Comparison of ENCODE assay signal across 16 cellular contexts in genomic region chr19:38921420-38922274, GRCh38. TPM values are rescaled to one million over a fixed set of nuclear protein-coding genes. Genes with fewer than 3 reads are reported as not detected.
DNase-seq lines count a peak whose midpoint lies in the region; ATAC-seq, FAIRE-seq and TF ChIP-seq lines count a peak whose summit lies in the region.
"Had no signal": no experiment of that assay in that cellular context is flagged by ENCODE, and none has a peak within 500 bp of the region (broad histone marks: within the 10 kb centered on the region; RNA-seq: fewer than 3 reads in every experiment).

No MANE protein-coding gene starts in this region.

- BruUV-seq in HCT116 (replicated peaks; lab: Mats Ljungman, UMichigan) (TSS peak; percentile 23), K562 (replicated peaks; lab: Mats Ljungman, UMichigan) (no TSS peak), Caco-2 (replicated peaks; lab: Mats Ljungman, UMichigan) (no TSS peak)

- 96% methylated on average over 11 of the region's 20 CpGs for WGBS in K562 (ENCODE audit: insufficient coverage, low coverage, missing lambda C conversion rate)
- 82 to 95% (median 94%) methylated on average over 15 to 20 of the region's 20 CpGs for WGBS in spleen, 5 donors

- no peaks in the 10 kb centered on the region for H3K9me3 Mint-ChIP-seq in activated CD4-positive, alpha-beta memory T cell treated with anti-CD3 and anti-CD28 coated beads for 36 hours
- H3K9me3 Mint-ChIP-seq in Caco-2 (ENCODE audit: unreplicated experiment): no peaks in the 10 kb centered on the region

- H3K27me3 ChIP-seq in HCT116 (ENCODE audit: insufficient read depth, low read length): no peaks in the 10 kb centered on the region
- no peaks in the 10 kb centered on the region for H3K27me3 ChIP-seq in K562 (ENCODE audit: control insufficient read depth in 2 of 2, insufficient read depth in 2 of 2, low read length in 2 of 2)
- no peaks in the 10 kb centered on the region for H3K27me3 ChIP-seq in spleen (replicated peaks in 1 of 7)
- H3K27me3 ChIP-seq in Caco-2 (replicated peaks; ENCODE audit: control insufficient read depth, insufficient read depth, low read length): no peaks in the 10 kb centered on the region
- H3K27me3 ChIP-seq: SJSA1 had no signal

- no peaks in the 10 kb centered on the region for H4K20me1 ChIP-seq in HCT116 (ENCODE audit: insufficient read depth)
- H4K20me1 ChIP-seq in K562 (replicated peaks; ENCODE audit: control insufficient read depth, insufficient read depth, low read length): no peaks in the 10 kb centered on the region

- no peak overlapping the region for H3K27ac Mint-ChIP-seq in activated CD4-positive, alpha-beta memory T cell treated with anti-CD3 and anti-CD28 coated beads for 36 hours
- no peak overlapping the region for H3K27ac Mint-ChIP-seq in Caco-2 (ENCODE audit: unreplicated experiment)

- H3K9me1 ChIP-seq in K562 (ENCODE audit: control insufficient read depth, insufficient read depth, low read length): no peaks in the 10 kb centered on the region

- H3K4me1 Mint-ChIP-seq in activated CD4-positive, alpha-beta memory T cell treated with anti-CD3 and anti-CD28 coated beads for 36 hours (ENCODE audit: low read depth): no peaks in the 10 kb centered on the region
- H3K4me1 Mint-ChIP-seq in Caco-2 (ENCODE audit: low read depth, unreplicated experiment): no peaks in the 10 kb centered on the region

- H3K4me1 ChIP-seq in HCT116 (ENCODE audit: control insufficient read depth in 1 of 2, insufficient read depth in 2 of 2, low read length in 2 of 2) (no peaks in the 10 kb centered on the region), K562 (replicated peaks in 1 of 2; ENCODE audit: control insufficient read depth in 2 of 2, insufficient read depth in 2 of 2, low read length in 2 of 2) (peaks cover 0 to 31% of the 10 kb centered on the region in 2 experiments; a peak in 3 of 5 replicates), spleen (peaks cover 0 to 9% (median 0%) of the 10 kb centered on the region in 6 donors), Caco-2 (no peaks in the 10 kb centered on the region)
- H3K4me1 ChIP-seq: SJSA1 had no signal

- no peak overlapping the region for H3K4me3 Mint-ChIP-seq in activated CD4-positive, alpha-beta memory T cell treated with anti-CD3 and anti-CD28 coated beads for 36 hours
- H3K4me3 Mint-ChIP-seq in Caco-2 (ENCODE audit: unreplicated experiment): no peak overlapping the region

- peaks cover 17% of the 10 kb centered on the region for H3K36me3 Mint-ChIP-seq in activated CD4-positive, alpha-beta memory T cell treated with anti-CD3 and anti-CD28 coated beads for 36 hours
- H3K36me3 Mint-ChIP-seq in Caco-2 (ENCODE audit: insufficient read depth, unreplicated experiment): peaks cover 19% of the 10 kb centered on the region

- CTCF ChIA-PET in HCT116 (lab: Charles Lee): interaction anchor here (1.1 kb wide), 1 partner anchor 9 kb away, joined by 4 read pairs; the partner anchor contains the start of genes MRPS12 and SARS2
- CTCF ChIA-PET in K562 (lab: Yijun Ruan, JAX; ENCODE audit: low intra/inter-chr PET ratio): interaction anchor here (0.5 kb wide), 1 partner anchor 29 kb away, joined by 3 read pairs; no protein-coding TSS in a partner anchor
- CTCF ChIA-PET in activated CD4-positive, alpha-beta memory T cell treated with anti-CD3 and anti-CD28 coated beads for 36 hours (lab: Charles Lee): interaction anchor here (0.7 kb wide), 1 partner anchor 74 kb away, joined by 3 read pairs; no protein-coding TSS in a partner anchor
- CTCF ChIA-PET in Caco-2 (lab: Charles Lee): no interaction called here

- H3K4me2 ChIP-seq in HCT116 (ENCODE audit: low read length): no peak overlapping the region
- H3K4me2 ChIP-seq in K562 (ENCODE audit: insufficient read depth, low read length): no peak overlapping the region

- ATAC-seq in HCT116 (no peak), K562 (no peak)
- ATAC-seq: PC-3 had no signal

- TF ChIP-seq CTCF in HCT116 (IDR thresholded peaks at IDR 0.05 in 2 of 3, conservative IDR thresholded peaks at IDR 0.05 in 1 of 3; ENCODE audit: borderline replicate concordance in 1 of 3, insufficient read depth in 1 of 3, low read depth in 2 of 3, low read length in 2 of 3): no peak
- no peak for TF ChIP-seq CTCF in K562 (IDR thresholded peaks at IDR 0.05 in 2 of 3, conservative IDR thresholded peaks at IDR 0.05 in 1 of 3; ENCODE audit: insufficient read depth in 2 of 3, low read depth in 1 of 3, low read length in 3 of 3)
- TF ChIP-seq CTCF in spleen (IDR thresholded peaks at IDR 0.05 in 8 of 11, conservative IDR thresholded peaks at IDR 0.05 in 3 of 11): no peak
- no peak for TF ChIP-seq CTCF in Caco-2 (IDR thresholded peaks at IDR 0.05; ENCODE audit: insufficient read depth in 1 of 2, low read depth in 1 of 2, low read length in 1 of 2, severe bottlenecking in 1 of 2, unreplicated experiment in 1 of 2)

- FAIRE-seq in K562 (lab: Jason Lieb, UNC): no peak

- no peak for TF ChIP-seq EP300 in K562 (IDR thresholded peaks at IDR 0.05; ENCODE audit: low read length)

- DNase-seq in HCT116 (ENCODE audit: low read depth, low spot score): no peak
- peak in 1 of 4 experiments; percentile 8 for DNase-seq in K562 (ENCODE audit: extremely low read depth in 1 of 4, low spot score in 3 of 4)
- DNase-seq in spleen: peak; percentile 66
- DNase-seq in iPS-NIHi11 (ENCODE audit: low spot score): no peak
- no peak for DNase-seq in activated CD4-positive, alpha-beta memory T cell treated with anti-CD3 and anti-CD28 coated beads for 36 hours
- DNase-seq in Caco-2: no peak
- DNase-seq: Calu3, NCI-H1048, NCI-H1436 treated with DMSO at 0.1 percent for 48 hours, NCI-H2029 treated with DMSO at 0.1 percent for 48 hours, NCI-H2171 treated with DMSO at 0.1 percent for 48 hours, NCI-H446 treated with DMSO at 0.1 percent for 48 hours, NCI-H774, PC-3 had no signal

- H3K27ac ChIP-seq in HCT116 (ENCODE audit: low read depth, low read length): no peak overlapping the region
- no peak overlapping the region for H3K27ac ChIP-seq in K562 (ENCODE audit: extremely low read depth, low read depth, low read length)
- H3K27ac ChIP-seq in spleen: no peak overlapping the region
- H3K27ac ChIP-seq: SJSA1 had no signal

- H3K79me2 ChIP-seq in HCT116 (ENCODE audit: insufficient read depth, low read length) (no peaks in the 10 kb centered on the region), K562 (ENCODE audit: control insufficient read depth, insufficient read depth, low read length) (no peaks in the 10 kb centered on the region)

- POLR2A ChIA-PET in HCT116 (lab: Charles Lee) (no interaction called here), K562 (lab: Yijun Ruan, JAX) (interaction anchor here (0.7 to 1.1 kb wide), 2 partner anchors 9 to 13 kb away, joined by 3 read pairs; partner anchors contain the start of genes MRPS12 and SARS2), Caco-2 (lab: Charles Lee) (no interaction called here)
- POLR2A ChIA-PET in activated CD4-positive, alpha-beta memory T cell treated with anti-CD3 and anti-CD28 coated beads for 36 hours (lab: Charles Lee): no interaction called here

- intact Hi-C loops in HCT116 (cut with micrococcal nuclease): no loop called here
- intact Hi-C loops in K562 (cut with micrococcal nuclease): no loop called here
- intact Hi-C loops in spleen (cut with DNase I; ENCODE audit: low total_unique reads): no loop called here
- intact Hi-C loops in activated CD4-positive, alpha-beta memory T cell treated with anti-CD3 and anti-CD28 coated beads for 36 hours (cut with micrococcal nuclease): no loop called here
- intact Hi-C loops in Caco-2 (cut with micrococcal nuclease; ENCODE audit: unreplicated experiment): no loop called here

- RAD21 ChIA-PET in HCT116 (lab: Charles Lee; ENCODE audit: low non-redundant PET in 1 of 2, low total read pairs in 2 of 2, uncharacterized antibody in 2 of 2, unreplicated experiment in 2 of 2): no interaction called here

- peaks cover 12 to 19% of the 10 kb centered on the region in 2 experiments for H3K36me3 ChIP-seq in HCT116 (ENCODE audit: control insufficient read depth in 1 of 2, insufficient read depth in 2 of 2, low read length in 2 of 2)
- peaks cover 50% of the 10 kb centered on the region; the same call in 1 of the 3 replicates for H3K36me3 ChIP-seq in K562 (ENCODE audit: control insufficient read depth, insufficient read depth, low read length)
- peaks cover 0 to 56% (median 33%) of the 10 kb centered on the region in 6 donors for H3K36me3 ChIP-seq in spleen
- peaks cover 5% of the 10 kb centered on the region for H3K36me3 ChIP-seq in Caco-2 (ENCODE audit: control insufficient read depth, insufficient read depth, low read length)

- no peak overlapping the region for H3K9ac ChIP-seq in HCT116 (ENCODE audit: low read length)
- H3K9ac ChIP-seq in K562 (ENCODE audit: insufficient read depth in 1 of 2, low read depth in 2 of 2, low read length in 2 of 2): peak overlapping the region in 1 of 2 experiments; percentile 68; a peak in 2 of 4 replicates

- in situ Hi-C loops in K562 (cut with MboI): loop anchor here (10.0 kb wide), 1 partner anchor 397 kb away; no protein-coding TSS in a partner anchor

- H3K9me2 ChIP-seq in HCT116 (ENCODE audit: insufficient read depth): no peaks in the 10 kb centered on the region

- no peaks in the 10 kb centered on the region for H3K9me3 ChIP-seq in HCT116 (ENCODE audit: control insufficient read depth in 1 of 2, insufficient read depth in 1 of 2, low read depth in 1 of 2, low read length in 2 of 2)
- no peaks in the 10 kb centered on the region for H3K9me3 ChIP-seq in K562 (replicated peaks; ENCODE audit: control insufficient read depth, insufficient read depth, low read depth, low read length)
- H3K9me3 ChIP-seq in spleen: no peaks in the 10 kb centered on the region
- H3K9me3 ChIP-seq in Caco-2: no peaks in the 10 kb centered on the region
- H3K9me3 ChIP-seq: SJSA1 had no signal

- H3K4me3 ChIP-seq in HCT116 (replicated peaks in 1 of 2; ENCODE audit: low read depth in 1 of 2, low read length in 2 of 2) (no peak overlapping the region), K562 (no peak overlapping the region), spleen (no peak overlapping the region), Caco-2 (ENCODE audit: low read depth, low read length) (no peak overlapping the region)
- H3K4me3 ChIP-seq: SJSA1 had no signal

- H2AFZ ChIP-seq in HCT116 (ENCODE audit: low read depth, low read length, poor library complexity, severe bottlenecking) (no peak overlapping the region), K562 (ENCODE audit: low read depth, low read length) (no peak overlapping the region)

- TF ChIP-seq POLR2A in HCT116 (IDR thresholded peaks at IDR 0.05; ENCODE audit: borderline replicate concordance, extremely low read depth, insufficient read depth, insufficient read length): no peak
- TF ChIP-seq POLR2A in K562 (conservative IDR thresholded peaks at IDR 0.05): no peak
- no peak for TF ChIP-seq POLR2A in spleen (IDR thresholded peaks at IDR 0.05)

- no peaks in the 10 kb centered on the region for H3K27me3 Mint-ChIP-seq in activated CD4-positive, alpha-beta memory T cell treated with anti-CD3 and anti-CD28 coated beads for 36 hours
- no peaks in the 10 kb centered on the region for H3K27me3 Mint-ChIP-seq in Caco-2 (ENCODE audit: insufficient read depth, unreplicated experiment)

- TF ChIP-seq RAD21 in HCT116 (IDR thresholded peaks at IDR 0.05; ENCODE audit: low read depth): no peak
- no peak for TF ChIP-seq RAD21 in K562 (CRISPR knock-in tag; conservative IDR thresholded peaks at IDR 0.05 in 1 of 2, IDR thresholded peaks at IDR 0.05 in 1 of 2)

RNA-seq across cellular contexts. Expression of gene SARS2, which starts 8.9 kb away (rescaled TPM):
- 58.2 TPM for total RNA-seq in HCT116 (2021; ENCODE audit: unreplicated experiment)
- polyA plus RNA-seq in HCT116 (2012): 67.5 and 72.1 TPM in 2 replicates
- 95.5 and 266 TPM in 2 replicates for total RNA-seq in K562 (2011; cell fraction: chromatin; rRNA removed; ENCODE audit: low replicate concordance)
- 170 and 174 TPM in 2 replicates for total RNA-seq in K562 (2011; cell fraction: nucleolus; rRNA removed)
- 96.4 and 116 TPM in 2 replicates for total RNA-seq in K562 (2011; cell fraction: nucleoplasm; rRNA removed)
- total RNA-seq in K562 (2014; rRNA removed): 32.2 and 39.5 TPM in 2 replicates
- total RNA-seq in K562 (2014; rRNA removed; fragmentation: Illumina TruSeq; extraction: Trizol): 12.8 and 15.5 TPM in 2 replicates
- 36.3 and 38.0 TPM in 2 replicates for total RNA-seq in K562 (2015; rRNA removed; fragmentation: Illumina TruSeq; extraction: Trizol)
- 50.6 and 59.1 TPM in 2 replicates for total RNA-seq in K562 (2021)
- 31.3 and 55.5 TPM in 2 replicates for polyA plus RNA-seq in K562 (2011; rRNA removed)
- polyA plus RNA-seq in K562 (2011; cell fraction: cytosol; rRNA removed): 42.5 and 85.9 TPM in 2 replicates
- 237 and 321 TPM in 2 replicates for polyA plus RNA-seq in K562 (2011; cell fraction: nucleus; rRNA removed)
- 39.9 and 57.3 TPM in 2 replicates for polyA plus RNA-seq in K562 (2012)
- 31.7 and 55.2 TPM in 2 replicates for polyA plus RNA-seq in K562 (2014; fragmentation: Illumina TruSeq; extraction: Trizol)
- polyA plus RNA-seq in K562 (2014; fragmentation: Nextera tagmentation; extraction: Ambion mirVana): 1 to 10 TPM; 3.1 to 7.0 TPM
- polyA plus RNA-seq in K562 (2014; rRNA removed): 55.5 and 60.3 TPM in 2 replicates
- polyA minus RNA-seq in K562 (2011; rRNA and poly(A)+ RNA removed): 13.7 and 15.9 TPM in 2 replicates
- 25.8 and 38.1 TPM in 2 replicates for polyA minus RNA-seq in K562 (2011; cell fraction: cytosol; rRNA and poly(A)+ RNA removed)
- 41.6 and 51.5 TPM in 2 replicates for polyA minus RNA-seq in K562 (2011; cell fraction: nucleus; rRNA and poly(A)+ RNA removed)
- total RNA-seq in spleen: 10 to 100 TPM; 12.5 to 37.4 (median 24.6) TPM
- 10 to 100 TPM; 25.6 to 70.3 (median 50.7) TPM for polyA plus RNA-seq in spleen
- total RNA-seq in activated CD4-positive, alpha-beta memory T cell treated with anti-CD3 and anti-CD28 coated beads for 36 hours: 10 to 100 TPM; 33.7 to 39.6 TPM
- 66.6 and 85.1 TPM in 2 replicates for total RNA-seq in Caco-2 (2022)

RNA-seq across cellular contexts. Expression of gene MRPS12, which starts 9.1 kb away (rescaled TPM):
- total RNA-seq in HCT116 (2021; ENCODE audit: unreplicated experiment) (97.7 TPM), K562 (2014; rRNA removed) (174 and 225 TPM in 2 replicates), K562 (2014; rRNA removed; fragmentation: Illumina TruSeq; extraction: Trizol) (31.3 and 41.1 TPM in 2 replicates), K562 (2015; rRNA removed; fragmentation: Illumina TruSeq; extraction: Trizol) (91.9 and 92.7 TPM in 2 replicates), K562 (2021) (144 and 156 TPM in 2 replicates), spleen (10 to 100 TPM; 23.2 to 32.6 (median 26.0) TPM), Caco-2 (2022) (77.9 and 82.5 TPM in 2 replicates)
- polyA plus RNA-seq in HCT116 (2012): 63.4 and 69.8 TPM in 2 replicates
- 18.6 and 46.8 TPM in 2 replicates for total RNA-seq in K562 (2011; cell fraction: chromatin; rRNA removed; ENCODE audit: low replicate concordance)
- 67.2 and 67.4 TPM in 2 replicates for total RNA-seq in K562 (2011; cell fraction: nucleolus; rRNA removed)
- total RNA-seq in K562 (2011; cell fraction: nucleoplasm; rRNA removed): 46.9 and 47.3 TPM in 2 replicates
- polyA plus RNA-seq in K562 (2011; rRNA removed) (52.0 and 68.0 TPM in 2 replicates), K562 (2014; fragmentation: Illumina TruSeq; extraction: Trizol) (42.9 and 93.5 TPM in 2 replicates), K562 (2014; fragmentation: Nextera tagmentation; extraction: Ambion mirVana) (10 to 100 TPM in 1 of 2 experiments, 1 to 10 TPM in 1; 8.1 to 34.5 TPM), K562 (2014; rRNA removed) (143 and 177 TPM in 2 replicates), spleen (10 to 100 TPM; 25.5 to 47.8 (median 47.1) TPM)
- 122 and 307 TPM in 2 replicates for polyA plus RNA-seq in K562 (2011; cell fraction: cytosol; rRNA removed)
- polyA plus RNA-seq in K562 (2011; cell fraction: nucleus; rRNA removed): 53.5 and 73.2 TPM in 2 replicates
- polyA plus RNA-seq in K562 (2012): 78.3 and 98.7 TPM in 2 replicates
- polyA minus RNA-seq in K562 (2011; rRNA and poly(A)+ RNA removed): 16.9 and 20.7 TPM in 2 replicates
- 41.0 and 46.2 TPM in 2 replicates for polyA minus RNA-seq in K562 (2011; cell fraction: cytosol; rRNA and poly(A)+ RNA removed)
- polyA minus RNA-seq in K562 (2011; cell fraction: nucleus; rRNA and poly(A)+ RNA removed): 23.0 and 36.5 TPM in 2 replicates
- 10 to 100 TPM; 67.3 to 67.6 TPM for total RNA-seq in activated CD4-positive, alpha-beta memory T cell treated with anti-CD3 and anti-CD28 coated beads for 36 hours

RNA-seq across cellular contexts. Expression of gene CCER2, which starts 9.7 kb away (rescaled TPM):
- 1.2 TPM for total RNA-seq in HCT116 (2021; ENCODE audit: unreplicated experiment)
- polyA plus RNA-seq in HCT116 (2012): 0.85 and 0.92 TPM in 2 replicates
- total RNA-seq in K562 (2011; cell fraction: chromatin; rRNA removed; ENCODE audit: low replicate concordance): 1.8 and 2.5 TPM in 2 replicates
- 0.66 and 1.7 TPM in 2 replicates for total RNA-seq in K562 (2011; cell fraction: nucleolus; rRNA removed)
- total RNA-seq in K562 (2011; cell fraction: nucleoplasm; rRNA removed): 0.84 and 1.2 TPM in 2 replicates
- not detected in 2 replicates for total RNA-seq in K562 (2014; rRNA removed)
- not detected in 2 replicates for total RNA-seq in K562 (2014; rRNA removed; fragmentation: Illumina TruSeq; extraction: Trizol)
- not detected in 2 replicates for total RNA-seq in K562 (2015; rRNA removed; fragmentation: Illumina TruSeq; extraction: Trizol)
- 0.40 TPM in 1 of 2 replicates, not detected in the other for total RNA-seq in K562 (2021)
- 0.19 and 0.21 TPM in 2 replicates for polyA plus RNA-seq in K562 (2011; rRNA removed)
- 0.19 TPM in 1 of 2 replicates, not detected in the other for polyA plus RNA-seq in K562 (2011; cell fraction: cytosol; rRNA removed)
- 1.4 and 1.7 TPM in 2 replicates for polyA plus RNA-seq in K562 (2011; cell fraction: nucleus; rRNA removed)
- polyA plus RNA-seq in K562 (2012): 0.61 and 1.2 TPM in 2 replicates
- polyA plus RNA-seq in K562 (2014; fragmentation: Illumina TruSeq; extraction: Trizol): not detected in 2 replicates
- not detected for polyA plus RNA-seq in K562 (2014; fragmentation: Nextera tagmentation; extraction: Ambion mirVana)
- polyA plus RNA-seq in K562 (2014; rRNA removed): 0.13 and 0.68 TPM in 2 replicates
- polyA minus RNA-seq in K562 (2011; rRNA and poly(A)+ RNA removed): not detected in 2 replicates
- not detected in 2 replicates for polyA minus RNA-seq in K562 (2011; cell fraction: cytosol; rRNA and poly(A)+ RNA removed)
- polyA minus RNA-seq in K562 (2011; cell fraction: nucleus; rRNA and poly(A)+ RNA removed): not detected in 2 replicates
- 1 to 10 TPM in 1 of 7 donors, under 1 TPM in 3, not detected in 3; 0.34 to 1.1 (median 0.57) TPM for total RNA-seq in spleen
- polyA plus RNA-seq in spleen: 1 to 10 TPM in 1 of 3 donors, under 1 TPM in 2; 0.77 to 2.9 (median 0.86) TPM
- total RNA-seq in activated CD4-positive, alpha-beta memory T cell treated with anti-CD3 and anti-CD28 coated beads for 36 hours: under 1 TPM; 0.33 to 0.36 TPM
- total RNA-seq in Caco-2 (2022): 0.68 TPM in 1 of 2 replicates, not detected in the other
- total RNA-seq: MCF 10A, SJSA1 had no signal

RNA-seq across cellular contexts. Expression of gene NFKBIB, which starts 21.9 kb away (rescaled TPM):
- total RNA-seq in HCT116 (2021; ENCODE audit: unreplicated experiment): 51.2 TPM
- polyA plus RNA-seq in HCT116 (2012): 44.6 and 45.8 TPM in 2 replicates
- 2.3 and 3.5 TPM in 2 replicates for total RNA-seq in K562 (2011; cell fraction: chromatin; rRNA removed; ENCODE audit: low replicate concordance)
- total RNA-seq in K562 (2011; cell fraction: nucleolus; rRNA removed): 5.9 and 6.2 TPM in 2 replicates
- total RNA-seq in K562 (2011; cell fraction: nucleoplasm; rRNA removed): 2.7 and 3.9 TPM in 2 replicates
- total RNA-seq in K562 (2014; rRNA removed): 37.6 and 54.8 TPM in 2 replicates
- total RNA-seq in K562 (2014; rRNA removed; fragmentation: Illumina TruSeq; extraction: Trizol): 5.8 and 6.1 TPM in 2 replicates
- total RNA-seq in K562 (2015; rRNA removed; fragmentation: Illumina TruSeq; extraction: Trizol): 12.9 TPM in 2 replicates
- 33.5 and 34.7 TPM in 2 replicates for total RNA-seq in K562 (2021)
- 10.4 and 11.7 TPM in 2 replicates for polyA plus RNA-seq in K562 (2011; rRNA removed)
- 16.2 and 53.2 TPM in 2 replicates for polyA plus RNA-seq in K562 (2011; cell fraction: cytosol; rRNA removed)
- 5.9 and 10.5 TPM in 2 replicates for polyA plus RNA-seq in K562 (2011; cell fraction: nucleus; rRNA removed)
- polyA plus RNA-seq in K562 (2012): 26.4 and 28.8 TPM in 2 replicates
- 7.2 and 14.4 TPM in 2 replicates for polyA plus RNA-seq in K562 (2014; fragmentation: Illumina TruSeq; extraction: Trizol)
- polyA plus RNA-seq in K562 (2014; fragmentation: Nextera tagmentation; extraction: Ambion mirVana): 1 to 10 TPM; 1.5 to 1.7 TPM
- 44.9 and 46.7 TPM in 2 replicates for polyA plus RNA-seq in K562 (2014; rRNA removed)
- polyA minus RNA-seq in K562 (2011; rRNA and poly(A)+ RNA removed): 1.9 and 2.9 TPM in 2 replicates
- 7.3 and 8.0 TPM in 2 replicates for polyA minus RNA-seq in K562 (2011; cell fraction: cytosol; rRNA and poly(A)+ RNA removed)
- polyA minus RNA-seq in K562 (2011; cell fraction: nucleus; rRNA and poly(A)+ RNA removed): 2.3 and 2.7 TPM in 2 replicates
- 10 to 100 TPM; 18.1 to 29.0 (median 21.1) TPM for total RNA-seq in spleen
- 10 to 100 TPM; 22.8 to 33.5 (median 23.5) TPM for polyA plus RNA-seq in spleen
- 10 to 100 TPM; 49.6 to 53.4 TPM for total RNA-seq in activated CD4-positive, alpha-beta memory T cell treated with anti-CD3 and anti-CD28 coated beads for 36 hours
- 43.9 and 52.6 TPM in 2 replicates for total RNA-seq in Caco-2 (2022)

RNA-seq across cellular contexts. Expression of gene SIRT2, which starts 22.2 kb away (rescaled TPM):
- total RNA-seq in HCT116 (2021; ENCODE audit: unreplicated experiment) (15.4 TPM), K562 (2014; rRNA removed) (24.0 and 31.6 TPM in 2 replicates), K562 (2014; rRNA removed; fragmentation: Illumina TruSeq; extraction: Trizol) (12.6 and 14.4 TPM in 2 replicates), K562 (2015; rRNA removed; fragmentation: Illumina TruSeq; extraction: Trizol) (21.6 and 21.7 TPM in 2 replicates), K562 (2021) (25.3 and 26.0 TPM in 2 replicates), spleen (10 to 100 TPM; 44.5 to 81.0 (median 61.8) TPM), Caco-2 (2022) (33.3 and 34.4 TPM in 2 replicates)
- polyA plus RNA-seq in HCT116 (2012): 13.9 and 16.3 TPM in 2 replicates
- total RNA-seq in K562 (2011; cell fraction: chromatin; rRNA removed; ENCODE audit: low replicate concordance): 51.5 and 89.0 TPM in 2 replicates
- 47.7 and 48.2 TPM in 2 replicates for total RNA-seq in K562 (2011; cell fraction: nucleolus; rRNA removed)
- total RNA-seq in K562 (2011; cell fraction: nucleoplasm; rRNA removed): 57.0 and 77.0 TPM in 2 replicates
- polyA plus RNA-seq in K562 (2011; rRNA removed) (22.9 and 39.8 TPM in 2 replicates), K562 (2014; fragmentation: Illumina TruSeq; extraction: Trizol) (32.6 and 35.2 TPM in 2 replicates), K562 (2014; fragmentation: Nextera tagmentation; extraction: Ambion mirVana) (1 to 10 TPM; 2.3 to 7.1 TPM), K562 (2014; rRNA removed) (23.5 and 24.6 TPM in 2 replicates), spleen (10 to 100 TPM; 25.8 to 45.1 (median 30.7) TPM)
- 33.3 and 43.6 TPM in 2 replicates for polyA plus RNA-seq in K562 (2011; cell fraction: cytosol; rRNA removed)
- 46.8 and 54.3 TPM in 2 replicates for polyA plus RNA-seq in K562 (2011; cell fraction: nucleus; rRNA removed)
- 29.5 and 74.2 TPM in 2 replicates for polyA plus RNA-seq in K562 (2012)
- 12.1 and 15.4 TPM in 2 replicates for polyA minus RNA-seq in K562 (2011; rRNA and poly(A)+ RNA removed)
- 11.6 and 18.3 TPM in 2 replicates for polyA minus RNA-seq in K562 (2011; cell fraction: cytosol; rRNA and poly(A)+ RNA removed)
- polyA minus RNA-seq in K562 (2011; cell fraction: nucleus; rRNA and poly(A)+ RNA removed): 9.6 and 15.1 TPM in 2 replicates
- 10 to 100 TPM; 23.5 to 24.6 TPM for total RNA-seq in activated CD4-positive, alpha-beta memory T cell treated with anti-CD3 and anti-CD28 coated beads for 36 hours
